13 cellular contexts compared by ENCODE assay signal in the genomic region with DNA sequence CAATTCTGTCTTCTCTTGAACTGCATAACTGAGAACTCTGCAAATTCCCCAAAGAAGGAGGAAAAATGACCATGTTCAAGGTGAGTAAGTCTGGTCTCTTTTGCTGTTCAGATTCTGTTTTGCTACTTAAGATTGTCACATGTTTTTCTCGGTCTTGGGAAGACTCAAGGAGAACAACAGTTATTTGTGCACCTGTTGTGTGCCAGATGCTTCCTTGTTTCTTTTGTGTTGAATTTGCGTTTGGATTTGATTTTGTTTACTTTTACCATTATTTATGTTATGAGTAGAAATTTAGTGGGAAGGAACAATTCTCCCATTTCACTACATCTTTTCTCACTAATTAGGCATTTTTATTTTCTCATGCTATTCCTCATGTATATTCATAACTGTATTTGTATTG.
"Had no signal": no experiment of that assay in that cellular context is flagged by ENCODE, and none has a peak within 500 bp of the region (broad histone marks: within the 10 kb centered on the region; RNA-seq: fewer than 3 reads in every experiment).

No MANE protein-coding gene starts in this region.

- H3K4me1 ChIP-seq: foreskin keratinocyte had no signal

- H3K4me3 ChIP-seq: colonic mucosa, coronary artery, dorsolateral prefrontal cortex, esophagus muscularis mucosa, esophagus squamous epithelium, gastrocnemius medialis, gastroesophageal sphincter, heart left ventricle, heart right ventricle had no signal

- ATAC-seq: effector memory CD8-positive, alpha-beta T cell; esophagus mucosa; foreskin keratinocyte; gastrocnemius medialis; gastroesophageal sphincter; heart left ventricle; heart right ventricle had no signal

- H3K9me3 ChIP-seq: colonic mucosa, esophagus muscularis mucosa, gastroesophageal sphincter, heart left ventricle had no signal

- H3K27ac ChIP-seq: colonic mucosa, coronary artery, dorsolateral prefrontal cortex, epithelial cell of prostate, esophagus muscularis mucosa, esophagus squamous epithelium, foreskin keratinocyte, gastrocnemius medialis, gastroesophageal sphincter, heart left ventricle, heart right ventricle had no signal

- H3K36me3 ChIP-seq: colonic mucosa had no signal
